24 cellular contexts compared by ENCODE assay signal in the genomic region with DNA sequence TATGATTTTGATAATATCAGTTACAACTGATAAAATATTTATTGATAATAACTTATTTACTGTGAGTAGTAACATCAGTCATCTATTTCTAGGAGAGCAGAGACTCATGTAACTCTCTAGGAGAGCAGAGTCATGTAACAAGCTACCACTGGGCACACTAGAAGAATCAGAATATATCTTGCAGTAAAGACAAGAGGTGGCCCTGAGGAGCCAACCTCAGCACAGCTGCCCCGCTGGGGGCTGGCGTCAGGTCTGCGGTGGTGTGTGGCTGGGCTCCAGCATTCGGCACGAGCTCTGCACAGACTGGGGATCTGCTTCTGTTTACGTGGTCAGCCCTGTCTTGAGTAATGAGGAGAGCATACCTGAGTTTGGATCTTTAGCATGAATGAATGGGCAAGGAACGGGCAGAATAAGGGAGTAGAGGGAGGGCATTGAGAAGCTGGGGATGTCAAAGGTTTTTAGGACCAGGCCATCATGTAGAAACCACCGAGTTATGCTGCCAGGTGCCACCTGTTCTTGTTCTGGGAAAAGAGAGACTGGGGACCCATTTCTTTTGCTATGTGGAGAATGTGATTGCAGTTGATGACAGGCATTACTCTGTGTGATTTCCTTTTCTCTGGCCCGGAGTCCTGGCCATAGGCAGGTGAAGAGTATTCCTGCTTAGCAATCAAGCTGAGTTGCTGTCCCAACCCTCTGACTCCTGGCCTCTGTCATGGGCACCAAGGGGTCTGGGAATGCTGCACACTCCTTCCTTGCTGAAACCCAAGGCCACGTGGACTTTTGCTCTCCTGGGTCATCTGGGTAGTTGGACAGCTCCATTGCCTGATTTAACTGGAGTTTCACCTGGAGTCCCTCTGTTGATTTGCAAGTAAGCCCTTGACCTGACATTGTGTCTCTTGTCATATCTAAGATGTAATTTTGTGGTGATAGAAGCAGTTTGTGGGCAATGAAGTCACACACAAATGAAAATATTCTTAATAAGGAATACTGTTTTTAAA. TPM values are rescaled to one million over a fixed set of nuclear protein-coding genes. Genes with fewer than 3 reads are reported as not detected.
"Had no signal": no experiment of that assay in that cellular context is flagged by ENCODE, and none has a peak within 500 bp of the region (broad histone marks: within the 10 kb centered on the region; RNA-seq: fewer than 3 reads in every experiment).

No MANE protein-coding gene starts in this region.

- H3K4me1 Mint-ChIP-seq: natural killer cell had no signal

- H3K36me3 Mint-ChIP-seq: activated naive CD4-positive, alpha-beta T cell treated with anti-CD3 and anti-CD28 coated beads, Interleukin-2, amount 50 U/mL, for 72 hours; natural killer cell had no signal

- H3K27me3 ChIP-seq: foreskin keratinocyte, heart right ventricle, right atrium auricular region, suprapubic skin, tibial artery, upper lobe of right lung had no signal

- DNase-seq: activated naive CD4-positive, alpha-beta T cell; activated T-cell treated with anti-CD3 and anti-CD28 coated beads for 4 hours; activated T-cell treated with anti-CD3 and anti-CD28 coated beads, Interleukin-2, amount 50 U/mL, for 72 hours; central memory CD4-positive, alpha-beta T cell; foreskin keratinocyte; heart right ventricle; kidney glomerular epithelial cell; lower lobe of right lung; mesenchymal stem cell; natural killer cell; stimulated activated CD4-positive, alpha-beta T cell treated with anti-CD3 and anti-CD28 coated beads, Interleukin-1b, Interleukin-23, amount 100 ng/mL, for 48 hours; stimulated activated naive CD4-positive, alpha-beta T cell; tibial artery; upper lobe of right lung had no signal

- H3K4me3 Mint-ChIP-seq: activated T-cell treated with anti-CD3 and anti-CD28 coated beads, Interleukin-2, amount 50 U/mL, for 72 hours; natural killer cell had no signal

- H3K4me1 ChIP-seq: breast epithelium, foreskin keratinocyte, heart right ventricle, lower lobe of right lung, right atrium auricular region, suprapubic skin, tibial artery, upper lobe of right lung had no signal

- H3K27ac ChIP-seq: breast epithelium, foreskin keratinocyte, heart right ventricle, lower lobe of right lung, right atrium auricular region, suprapubic skin, tibial artery, upper lobe of right lung had no signal

- H3K4me2 ChIP-seq: smooth muscle cell had no signal

- H3K27ac Mint-ChIP-seq: activated naive CD4-positive, alpha-beta T cell treated with anti-CD3 and anti-CD28 coated beads, Interleukin-2, amount 50 U/mL, for 72 hours; activated T-cell treated with anti-CD3 and anti-CD28 coated beads, Interleukin-2, amount 50 U/mL, for 72 hours; natural killer cell had no signal

- ATAC-seq: activated naive CD4-positive, alpha-beta T cell treated with anti-CD3 and anti-CD28 coated beads, Interleukin-2, amount 50 U/mL, for 72 hours; activated T-cell treated with anti-CD3 and anti-CD28 coated beads, Interleukin-2, amount 50 U/mL, for 72 hours; esophagus mucosa; foreskin keratinocyte; heart right ventricle; left lobe of liver; lower lobe of right lung; natural killer cell; upper lobe of right lung had no signal

- H3K36me3 ChIP-seq: breast epithelium, heart right ventricle, lower lobe of right lung, right atrium auricular region, suprapubic skin, tibial artery, upper lobe of right lung had no signal

- H3K4me3 ChIP-seq: breast epithelium, heart right ventricle, lower lobe of right lung, right atrium auricular region, smooth muscle cell, suprapubic skin, tibial artery, upper lobe of right lung had no signal

RNA-seq across cellular contexts. Expression of a gene that starts 50.9 kb away (rescaled TPM):
- total RNA-seq: activated naive CD4-positive, alpha-beta T cell treated with anti-CD3 and anti-CD28 coated beads, Interleukin-2, amount 50 U/mL, for 72 hours; activated T-cell treated with anti-CD3 and anti-CD28 coated beads, Interleukin-2, amount 50 U/mL, for 72 hours; glomerular endothelial cell; heart right ventricle; left lobe of liver; lower lobe of right lung; natural killer cell; omental fat pad; pulmonary artery endothelial cell; right atrium auricular region; upper lobe of right lung had no signal
- polyA plus RNA-seq: heart right ventricle had no signal
